Comparison of ENCODE assay signal across 11 cellular contexts in genomic region chr4:48250343-48250742, GRCh38.
"Had no signal": no experiment of that assay in that cellular context is flagged by ENCODE, and none has a peak within 500 bp of the region (broad histone marks: within the 10 kb centered on the region; RNA-seq: fewer than 3 reads in every experiment).

No MANE protein-coding gene starts in this region.

- H3K9me3 Mint-ChIP-seq: GM23338, HFFc6, IgD-negative memory B cell had no signal

- H3K4me3 ChIP-seq: GM23338, HAP-1 had no signal

- H3K27ac Mint-ChIP-seq: GM23338, HFFc6, IgD-negative memory B cell had no signal

- H3K9ac ChIP-seq: KMS-11 had no signal

- ATAC-seq: GM23338, HCT116 had no signal

- H3K9me3 ChIP-seq: HAP-1 had no signal

- H3K4me2 ChIP-seq: GM23338, KMS-11 had no signal

- H3K4me3 Mint-ChIP-seq: GM23338, HFFc6, IgD-negative memory B cell had no signal

- H2AFZ ChIP-seq: GM23338 had no signal

- FAIRE-seq: H1, H54, HTR-8/SVneo had no signal

- H3K4me1 ChIP-seq: HAP-1 had no signal

- DNase-seq: HFFc6, Karpas-422, KBM-7 had no signal

- H3K27ac ChIP-seq: KMS-11 had no signal

- H3K36me3 ChIP-seq: HAP-1 had no signal

- H3K27me3 Mint-ChIP-seq: IgD-negative memory B cell had no signal
